ENCODE assay signal across 28 cellular contexts in the genomic region with DNA sequence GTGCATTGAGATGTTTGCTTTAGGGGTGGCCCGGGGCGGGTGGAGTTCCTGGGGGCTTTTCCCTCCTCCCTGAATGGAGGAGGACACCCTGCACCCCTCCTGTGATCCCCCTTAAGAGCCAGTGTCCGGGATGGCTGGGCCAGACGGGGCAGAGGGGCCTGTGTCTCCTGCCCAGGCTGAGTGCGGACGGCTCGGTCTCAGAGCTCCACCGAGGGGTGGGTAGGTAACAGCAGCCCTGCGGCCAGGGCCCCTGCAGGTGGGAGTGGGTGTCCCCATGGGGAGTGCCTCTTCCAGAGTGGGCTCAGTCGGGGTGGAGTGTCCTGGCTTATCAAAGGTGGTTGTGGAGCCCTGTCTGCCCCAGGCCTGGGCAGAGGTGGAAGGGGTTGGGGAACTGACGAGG. TPM values are rescaled to one million over a fixed set of nuclear protein-coding genes. Genes with fewer than 3 reads are reported as not detected.
DNase-seq lines count a peak whose midpoint lies in the region; ATAC-seq and TF ChIP-seq lines count a peak whose summit lies in the region.
"Had no signal": no experiment of that assay in that cellular context is flagged by ENCODE, and none has a peak within 500 bp of the region (broad histone marks: within the 10 kb centered on the region; RNA-seq: fewer than 3 reads in every experiment).

No MANE protein-coding gene starts in this region.

- H4K20me1 ChIP-seq in OCI-LY3 (ENCODE audit: insufficient read depth, low read length): no peaks in the 10 kb centered on the region

- H3K9me3 ChIP-seq in left ventricle myocardium inferior (replicated peaks): no peaks in the 10 kb centered on the region
- H3K9me3 ChIP-seq in OCI-LY3 (ENCODE audit: insufficient read depth, low read length): no peaks in the 10 kb centered on the region
- no peaks in the 10 kb centered on the region for H3K9me3 ChIP-seq in spleen
- H3K9me3 ChIP-seq: HAP-1, SJSA1, tibial artery had no signal

- peak overlapping the region; percentile 100; the same call in 1 of the 2 replicates for H3K4me2 ChIP-seq in OCI-LY3 (ENCODE audit: low read length)

- H2AFZ ChIP-seq in OCI-LY3 (ENCODE audit: low read depth, low read length): no peak overlapping the region

- 82 to 94% (median 85%) methylated on average over 8 to 11 of the region's 11 CpGs for WGBS in spleen, 5 donors

- DNase-seq in left ventricle myocardium superior: peak; percentile 15
- no peak for DNase-seq in left ventricle myocardium inferior
- DNase-seq in glutamatergic neuron: peak; percentile 19
- DNase-seq in spleen: peak; percentile 81
- DNase-seq in Kasumi-1 (lab: John Stamatoyannopoulos, UW): no peak
- no peak for DNase-seq in ecto neural progenitor cell (ENCODE audit: low spot score)
- DNase-seq: activated B cell treated with CpG ODN at 0.5 μM for 24 hours; activated CD4-positive, alpha-beta T cell treated with anti-CD3 and anti-CD28 coated beads, Interleukin-2, amount 50 U/mL, for 1 hour; activated gamma-delta T cell; activated naive CD8-positive, alpha-beta T cell treated with anti-CD3 and anti-CD28 coated beads, Interleukin-2, amount 10 ng/mL, durations not matched to agents 7 days and 5 days; activated T-cell treated with anti-CD3 and anti-CD28 coated beads, Interleukin-2, amount 50 U/mL, for 4 hours; effector memory CD4-positive, alpha-beta T cell; erythroblast; NCI-H1092; NCI-H187; NCI-H2171; NCI-H82; stimulated activated CD4-positive, alpha-beta T cell treated with anti-CD3 and anti-CD28 coated beads, Interleukin-4, amount 100 ng/mL, for 1 hour; T1000; tibial artery had no signal

- H3K27ac Mint-ChIP-seq in glutamatergic neuron (ENCODE audit: unreplicated experiment): no peak overlapping the region
- H3K27ac Mint-ChIP-seq: activated B cell treated with CpG ODN at 0.5 μM for 24 hours; activated naive CD8-positive, alpha-beta T cell treated with anti-CD3 and anti-CD28 coated beads, Interleukin-2, amount 10 ng/mL, durations not matched to agents 7 days and 5 days; CD8-positive, alpha-beta T cell had no signal

- H3K79me2 ChIP-seq in OCI-LY3 (ENCODE audit: low read length): no peaks in the 10 kb centered on the region

- no peak overlapping the region for H3K9ac ChIP-seq in OCI-LY3 (ENCODE audit: low read length)

- H3K36me3 ChIP-seq in left ventricle myocardium inferior (no peaks in the 10 kb centered on the region), OCI-LY3 (replicated peaks; ENCODE audit: low read depth, low read length) (no peaks in the 10 kb centered on the region), spleen (no peaks in the 10 kb centered on the region)
- H3K36me3 ChIP-seq: HAP-1, SJSA1, tibial artery had no signal

- H3K27me3 Mint-ChIP-seq in glutamatergic neuron (ENCODE audit: unreplicated experiment): peaks cover 11% of the 10 kb centered on the region
- H3K27me3 Mint-ChIP-seq: activated B cell treated with CpG ODN at 0.5 μM for 24 hours had no signal

- ATAC-seq in left ventricle myocardium superior (no peak), GM18909 (IDR thresholded peaks at IDR 0.05; ENCODE audit: poor library complexity, unreplicated experiment) (no peak)
- ATAC-seq: activated T-cell treated with anti-CD3 and anti-CD28 coated beads, Interleukin-2, amount 50 U/mL, for 4 hours; CD8-positive, alpha-beta T cell; sciatic nerve had no signal

- H3K27me3 ChIP-seq in left ventricle myocardium inferior (ENCODE audit: low read depth): peaks cover 52% of the 10 kb centered on the region
- H3K27me3 ChIP-seq in OCI-LY3 (ENCODE audit: low read depth, low read length): peaks cover 40% of the 10 kb centered on the region
- peaks cover 0 to 36% (median 0%) of the 10 kb centered on the region in 7 donors for H3K27me3 ChIP-seq in spleen (replicated peaks in 1 of 7)
- H3K27me3 ChIP-seq: SJSA1 had no signal

- no peak overlapping the region for H3K4me3 Mint-ChIP-seq in glutamatergic neuron (ENCODE audit: unreplicated experiment)
- H3K4me3 Mint-ChIP-seq: activated B cell treated with CpG ODN at 0.5 μM for 24 hours; activated naive CD8-positive, alpha-beta T cell treated with anti-CD3 and anti-CD28 coated beads, Interleukin-2, amount 10 ng/mL, durations not matched to agents 7 days and 5 days; activated T-cell treated with anti-CD3 and anti-CD28 coated beads, Interleukin-2, amount 50 U/mL, for 4 hours; CD8-positive, alpha-beta T cell had no signal

- H3K9me3 Mint-ChIP-seq in glutamatergic neuron (ENCODE audit: unreplicated experiment): peaks cover 16% of the 10 kb centered on the region
- H3K9me3 Mint-ChIP-seq: activated B cell treated with CpG ODN at 0.5 μM for 24 hours; activated naive CD8-positive, alpha-beta T cell treated with anti-CD3 and anti-CD28 coated beads, Interleukin-2, amount 10 ng/mL, durations not matched to agents 7 days and 5 days; activated T-cell treated with anti-CD3 and anti-CD28 coated beads, Interleukin-2, amount 50 U/mL, for 4 hours; CD8-positive, alpha-beta T cell; IgD-negative memory B cell had no signal

- TF ChIP-seq CTCF in left ventricle myocardium inferior (IDR thresholded peaks at IDR 0.05; ENCODE audit: borderline replicate concordance) (no peak), OCI-LY3 (IDR thresholded peaks at IDR 0.05; ENCODE audit: low read depth, low read length) (no peak), glutamatergic neuron (IDR thresholded peaks at IDR 0.05; ENCODE audit: partially characterized antibody, unreplicated experiment) (no peak), spleen (IDR thresholded peaks at IDR 0.05 in 8 of 11, conservative IDR thresholded peaks at IDR 0.05 in 3 of 11) (no peak)

- H3K4me3 ChIP-seq in left ventricle myocardium inferior (no peak overlapping the region), OCI-LY3 (ENCODE audit: low read length) (no peak overlapping the region), spleen (no peak overlapping the region)
- H3K4me3 ChIP-seq: HAP-1, SJSA1, tibial artery had no signal

- peaks cover 9% of the 10 kb centered on the region for H3K4me1 ChIP-seq in left ventricle myocardium inferior
- peaks cover 90% of the 10 kb centered on the region for H3K4me1 ChIP-seq in OCI-LY3 (ENCODE audit: low read length)
- peaks cover 7 to 84% (median 39%) of the 10 kb centered on the region in 6 donors for H3K4me1 ChIP-seq in spleen
- H3K4me1 ChIP-seq: HAP-1, SJSA1, tibial artery had no signal

- no peak for TF ChIP-seq POLR2A in spleen (IDR thresholded peaks at IDR 0.05)

- no peak overlapping the region for H3K27ac ChIP-seq in left ventricle myocardium inferior (replicated peaks)
- no peak overlapping the region; the same call in 1 of the 2 replicates for H3K27ac ChIP-seq in OCI-LY3 (ENCODE audit: low read length)
- peak overlapping the region in 1 of 8 donors; percentile 89 for H3K27ac ChIP-seq in spleen
- H3K27ac ChIP-seq: SJSA1, tibial artery had no signal

- H3K4me1 Mint-ChIP-seq in glutamatergic neuron (ENCODE audit: low read depth, unreplicated experiment): peaks cover 7% of the 10 kb centered on the region

- intact Hi-C loops in left ventricle myocardium superior (cut with micrococcal nuclease): no loop called here
- intact Hi-C loops in left ventricle myocardium inferior (cut with micrococcal nuclease): no loop called here
- intact Hi-C loops in spleen (cut with DNase I; ENCODE audit: low total_unique reads): no loop called here

- H3K36me3 Mint-ChIP-seq in glutamatergic neuron (ENCODE audit: unreplicated experiment): no peaks in the 10 kb centered on the region
- H3K36me3 Mint-ChIP-seq: activated naive CD8-positive, alpha-beta T cell treated with anti-CD3 and anti-CD28 coated beads, Interleukin-2, amount 10 ng/mL, durations not matched to agents 7 days and 5 days; CD8-positive, alpha-beta T cell had no signal

RNA-seq across cellular contexts. Expression of a gene that starts 23.1 kb away (rescaled TPM):
- total RNA-seq in left ventricle myocardium superior (0.05 TPM), left ventricle myocardium inferior (0.05 TPM), glutamatergic neuron (ENCODE audit: unreplicated experiment) (13.0 TPM), spleen (1 to 10 TPM in 5 of 7 donors, under 1 TPM in 2; 0.63 to 4.3 (median 1.6) TPM)
- polyA plus RNA-seq in spleen: under 1 TPM; 0.11 to 0.48 (median 0.21) TPM
- total RNA-seq: CD8-positive, alpha-beta T cell; RPMI7951; sciatic nerve had no signal

RNA-seq across cellular contexts. Expression of a gene that starts 25.5 kb away (rescaled TPM):
- 12.5 TPM for total RNA-seq in left ventricle myocardium superior
- 12.7 TPM for total RNA-seq in left ventricle myocardium inferior
- total RNA-seq in glutamatergic neuron (ENCODE audit: unreplicated experiment): 47.7 TPM
- 10 to 100 TPM; 21.0 to 28.0 (median 26.4) TPM for total RNA-seq in spleen
- polyA plus RNA-seq in spleen: 10 to 100 TPM; 20.1 to 28.3 (median 24.2) TPM

RNA-seq across cellular contexts. Expression of a gene that starts 50.6 kb away (rescaled TPM):
- total RNA-seq in left ventricle myocardium superior (48.6 TPM), left ventricle myocardium inferior (54.0 TPM), glutamatergic neuron (ENCODE audit: unreplicated experiment) (43.1 TPM), spleen (10 to 100 TPM; 23.7 to 45.9 (median 32.5) TPM)
- 10 to 100 TPM; 19.9 to 35.7 (median 20.9) TPM for polyA plus RNA-seq in spleen

Comparison
In these comparisons a context has a peak if more than half of its experiments do, and no peak if none do; other contexts are left out.
1. DNase-seq: peak in left ventricle myocardium superior (single experiment), glutamatergic neuron (single experiment) and spleen (single experiment); none in left ventricle myocardium inferior (single experiment), Kasumi-1 (0 of 2) and ecto neural progenitor cell (single experiment).